ENCODE assay signal across 2 cellular contexts in the genomic region with DNA sequence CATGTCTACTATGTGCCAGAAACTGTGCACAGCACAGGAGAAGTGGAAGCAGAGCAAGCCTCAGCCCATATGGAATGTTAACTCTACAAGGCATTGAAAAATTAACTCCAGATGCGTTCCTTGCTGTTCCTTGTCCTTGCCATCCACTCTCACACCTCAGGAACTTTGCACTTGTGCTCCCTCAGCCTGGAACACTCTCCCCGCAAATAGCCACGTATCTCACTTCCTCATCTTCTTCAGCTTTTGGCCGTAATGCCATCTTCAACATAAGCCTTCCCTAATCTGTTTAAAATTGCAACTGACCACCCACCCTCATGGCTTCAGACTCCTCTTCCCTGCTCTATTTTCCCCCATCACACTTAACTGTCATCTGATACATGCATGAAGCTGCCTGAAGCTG.
A peak's percentile ranks its signal among the peaks of the same experiment; 100 is the strongest.
TF ChIP-seq lines count a peak whose summit lies in the region.

No MANE protein-coding gene starts in this region.

TF ChIP-seq in HCT116, 20 proteins besides CTCF, POLR2A, EP300 and RAD21:
- TF ChIP-seq, protein P1, sequence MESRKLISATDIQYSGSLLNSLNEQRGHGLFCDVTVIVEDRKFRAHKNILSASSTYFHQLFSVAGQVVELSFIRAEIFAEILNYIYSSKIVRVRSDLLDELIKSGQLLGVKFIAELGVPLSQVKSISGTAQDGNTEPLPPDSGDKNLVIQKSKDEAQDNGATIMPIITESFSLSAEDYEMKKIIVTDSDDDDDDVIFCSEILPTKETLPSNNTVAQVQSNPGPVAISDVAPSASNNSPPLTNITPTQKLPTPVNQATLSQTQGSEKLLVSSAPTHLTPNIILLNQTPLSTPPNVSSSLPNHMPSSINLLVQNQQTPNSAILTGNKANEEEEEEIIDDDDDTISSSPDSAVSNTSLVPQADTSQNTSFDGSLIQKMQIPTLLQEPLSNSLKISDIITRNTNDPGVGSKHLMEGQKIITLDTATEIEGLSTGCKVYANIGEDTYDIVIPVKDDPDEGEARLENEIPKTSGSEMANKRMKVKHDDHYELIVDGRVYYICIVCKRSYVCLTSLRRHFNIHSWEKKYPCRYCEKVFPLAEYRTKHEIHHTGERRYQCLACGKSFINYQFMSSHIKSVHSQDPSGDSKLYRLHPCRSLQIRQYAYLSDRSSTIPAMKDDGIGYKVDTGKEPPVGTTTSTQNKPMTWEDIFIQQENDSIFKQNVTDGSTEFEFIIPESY (IDR thresholded peaks at IDR 0.05; ENCODE audit: extremely low read depth, insufficient replicate concordance, low read length), result no peak
- TF ChIP-seq POLR2AphosphoS5 (IDR thresholded peaks at IDR 0.05; ENCODE audit: low read depth, low read length) (0 out of 2 replicates have a peak, but pooled peaks have one; percentile 6), ZFX (IDR thresholded peaks at IDR 0.05) (no peak)

TF ChIP-seq in SK-N-SH, 30 proteins besides CTCF, POLR2A, EP300 and RAD21:
- peak; percentile 73 for TF ChIP-seq TCF12 (IDR thresholded peaks at IDR 0.05)
- TF ChIP-seq FOXJ3 (CRISPR knock-in tag; IDR thresholded peaks at IDR 0.05), result no peak
